ENCODE assay signal across 22 cellular contexts in the genomic region with DNA sequence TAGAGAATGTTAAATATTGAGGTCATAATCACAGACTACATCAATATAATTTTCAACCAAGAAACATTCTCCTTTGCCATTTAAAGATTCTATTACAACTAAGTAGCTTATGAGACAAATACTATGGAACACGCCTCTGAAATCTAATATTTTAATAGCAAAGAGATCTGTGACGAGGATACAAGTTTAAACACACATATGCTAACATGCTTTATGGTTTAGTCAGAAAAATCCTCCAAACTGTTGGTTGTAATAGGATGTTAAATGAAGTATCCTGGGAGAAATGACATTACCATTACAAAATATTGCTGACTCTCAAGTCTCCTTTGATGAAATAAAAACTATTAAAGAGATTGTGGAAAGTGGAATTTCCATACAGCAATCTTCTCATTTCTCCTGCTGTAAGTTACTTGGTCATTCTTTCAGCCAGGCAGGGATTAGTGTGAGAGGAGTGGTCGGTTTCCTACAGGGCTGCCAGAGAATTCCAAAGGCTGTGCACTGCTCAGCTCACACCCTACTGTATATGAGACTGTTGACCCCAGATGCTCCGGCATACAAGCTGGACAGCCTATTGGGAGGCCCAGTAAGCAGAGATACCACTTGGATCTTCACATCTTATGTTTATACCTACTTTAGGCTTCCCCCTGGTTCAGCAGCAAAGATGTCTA.
"Had no signal": no experiment of that assay in that cellular context is flagged by ENCODE, and none has a peak within 500 bp of the region (broad histone marks: within the 10 kb centered on the region; RNA-seq: fewer than 3 reads in every experiment).

No MANE protein-coding gene starts in this region.

- H3K27ac ChIP-seq: cardiac muscle cell, foreskin keratinocyte, left lung, neural progenitor cell, testis, vagina, VCaP had no signal

- H3K9me3 Mint-ChIP-seq: activated CD4-positive, alpha-beta memory T cell treated with anti-CD3 and anti-CD28 coated beads, Interleukin-2, amount 10 ng/mL, durations not matched to agents 7 days and 5 days had no signal

- H3K4me1 ChIP-seq: foreskin keratinocyte, left lung, neural progenitor cell, testis, vagina had no signal

- H3K27me3 Mint-ChIP-seq: activated CD4-positive, alpha-beta memory T cell treated with anti-CD3 and anti-CD28 coated beads, Interleukin-2, amount 10 ng/mL, durations not matched to agents 7 days and 5 days; activated CD4-positive, alpha-beta T cell treated with anti-CD3 and anti-CD28 coated beads, Interleukin-2, amount 10 ng/mL, durations not matched to agents 24 days and 14 days; activated CD8-positive, alpha-beta memory T cell treated with anti-CD3 and anti-CD28 coated beads, Interleukin-2, amount 10 ng/mL, durations not matched to agents 7 days and 5 days; naive thymus-derived CD4-positive, alpha-beta T cell had no signal

- H3K9ac ChIP-seq: neural progenitor cell had no signal

- H3K9me3 ChIP-seq: left lung, testis, vagina had no signal

- H3K4me2 ChIP-seq: neural progenitor cell, smooth muscle cell had no signal

- DNase-seq: activated CD4-positive, alpha-beta memory T cell treated with anti-CD3 and anti-CD28 coated beads, Interleukin-2, amount 10 ng/mL, durations not matched to agents 7 days and 5 days; activated CD4-positive, alpha-beta T cell treated with anti-CD3 and anti-CD28 coated beads, Interleukin-2, amount 10 ng/mL, durations not matched to agents 24 days and 14 days; activated CD8-positive, alpha-beta memory T cell treated with anti-CD3 and anti-CD28 coated beads, Interleukin-2, amount 10 ng/mL, durations not matched to agents 7 days and 5 days; activated naive CD4-positive, alpha-beta T cell treated with Interleukin-2 at 50 U/mL for 16 hours; cortex of kidney; erythroblast; foreskin keratinocyte; kidney; left lung; naive thymus-derived CD4-positive, alpha-beta T cell; stimulated activated CD4-positive, alpha-beta T cell treated with anti-CD3 and anti-CD28 coated beads, Interleukin-15, amount 100 ng/mL, for 24 hours; stimulated activated naive CD4-positive, alpha-beta T cell; testis; trophoblast cell had no signal

- H3K4me3 Mint-ChIP-seq: activated CD4-positive, alpha-beta memory T cell treated with anti-CD3 and anti-CD28 coated beads, Interleukin-2, amount 10 ng/mL, durations not matched to agents 7 days and 5 days; activated CD4-positive, alpha-beta T cell treated with anti-CD3 and anti-CD28 coated beads, Interleukin-2, amount 10 ng/mL, durations not matched to agents 24 days and 14 days; activated CD8-positive, alpha-beta memory T cell treated with anti-CD3 and anti-CD28 coated beads, Interleukin-2, amount 10 ng/mL, durations not matched to agents 7 days and 5 days; naive thymus-derived CD4-positive, alpha-beta T cell; neural progenitor cell had no signal

- H2AFZ ChIP-seq: neural progenitor cell had no signal

- ATAC-seq: activated CD4-positive, CD25-positive, alpha-beta regulatory T cell treated with anti-CD3 and anti-CD28 coated beads, Interleukin-2, amount 50 U/mL, for 24 hours; activated CD8-positive, alpha-beta memory T cell treated with anti-CD3 and anti-CD28 coated beads, Interleukin-2, amount 10 ng/mL, durations not matched to agents 7 days and 5 days; foreskin keratinocyte; left lung; naive thymus-derived CD4-positive, alpha-beta T cell; sciatic nerve had no signal

- H3K4me1 Mint-ChIP-seq: activated CD4-positive, alpha-beta memory T cell treated with anti-CD3 and anti-CD28 coated beads, Interleukin-2, amount 10 ng/mL, durations not matched to agents 7 days and 5 days; activated CD4-positive, alpha-beta T cell treated with anti-CD3 and anti-CD28 coated beads, Interleukin-2, amount 10 ng/mL, durations not matched to agents 24 days and 14 days; activated CD8-positive, alpha-beta memory T cell treated with anti-CD3 and anti-CD28 coated beads, Interleukin-2, amount 10 ng/mL, durations not matched to agents 7 days and 5 days; neural progenitor cell had no signal

- H3K27ac Mint-ChIP-seq: activated CD4-positive, alpha-beta memory T cell treated with anti-CD3 and anti-CD28 coated beads, Interleukin-2, amount 10 ng/mL, durations not matched to agents 7 days and 5 days; activated CD4-positive, alpha-beta T cell treated with anti-CD3 and anti-CD28 coated beads, Interleukin-2, amount 10 ng/mL, durations not matched to agents 24 days and 14 days; activated CD8-positive, alpha-beta memory T cell treated with anti-CD3 and anti-CD28 coated beads, Interleukin-2, amount 10 ng/mL, durations not matched to agents 7 days and 5 days; neural progenitor cell had no signal

- H3K27me3 ChIP-seq: cardiac muscle cell, foreskin keratinocyte, left lung, neural progenitor cell, testis, vagina had no signal

- H3K4me3 ChIP-seq: cardiac muscle cell, left lung, lung, neural progenitor cell, smooth muscle cell, testis, vagina had no signal
